8 cellular contexts compared by ENCODE assay signal in genomic region chr10:8049151-8049873, GRCh38. TPM values are rescaled to one million over a fixed set of nuclear protein-coding genes. Genes with fewer than 3 reads are reported as not detected.
DNase-seq lines count a peak whose midpoint lies in the region; ATAC-seq and TF ChIP-seq lines count a peak whose summit lies in the region.

No MANE protein-coding gene starts in this region.

- in situ Hi-C loops in GM13976 (cut with MboI; ENCODE audit: low sequenced_read_pairs, unreplicated experiment), result no loop called here

- H3K9me3 ChIP-seq in CD4-positive, alpha-beta memory T cell (ENCODE audit: control insufficient read depth in 1 of 2, low read length in 2 of 2), result no peaks in the 10 kb centered on the region

- H3K27ac ChIP-seq in CD4-positive, alpha-beta memory T cell (ENCODE audit: low read depth, low read length), result no peak overlapping the region
- H3K27ac ChIP-seq in coronary artery, result no peak overlapping the region

- peaks cover 0 to 10% (median 1%) of the 10 kb centered on the region in 8 donors for H3K9me3 Mint-ChIP-seq in CD4-positive, alpha-beta memory T cell
- no peaks in the 10 kb centered on the region for H3K9me3 Mint-ChIP-seq in nephron progenitor cell

- H3K27me3 ChIP-seq in CD4-positive, alpha-beta memory T cell (ENCODE audit: insufficient read depth, low read length), result peaks cover 79% of the 10 kb centered on the region

- POLR2A ChIA-PET in CD4-positive, alpha-beta memory T cell (lab: Charles Lee; ENCODE audit: partially characterized antibody), result interaction anchor here (0.7 to 4.5 kb wide), 9 partner anchors 8 to 1047 kb away, joined by 3 to 43 read pairs (median 4); no protein-coding TSS in a partner anchor

- peaks cover 32 to 81% (median 54%) of the 10 kb centered on the region in 4 donors for H3K4me1 Mint-ChIP-seq in CD4-positive, alpha-beta memory T cell
- peaks cover 69% of the 10 kb centered on the region for H3K4me1 Mint-ChIP-seq in nephron progenitor cell

- intact Hi-C loops in CD4-positive, alpha-beta memory T cell (cut with micrococcal nuclease), result no loop called here

- H3K27ac Mint-ChIP-seq in CD4-positive, alpha-beta memory T cell, result peak overlapping the region in 5 of 7 donors; percentile 22 to 90 (median 72)
- H3K27ac Mint-ChIP-seq in nephron progenitor cell, result no peak overlapping the region

- H3K4me3 Mint-ChIP-seq in CD4-positive, alpha-beta memory T cell, result peak overlapping the region; percentile 60 to 86 (median 77)
- H3K4me3 Mint-ChIP-seq in nephron progenitor cell, result peak overlapping the region; percentile 78

- peaks cover 59 to 63% of the 10 kb centered on the region in 2 donors for H3K27me3 Mint-ChIP-seq in CD4-positive, alpha-beta memory T cell
- H3K27me3 Mint-ChIP-seq in nephron progenitor cell (ENCODE audit: low read depth, poor library complexity), result peaks cover 97% of the 10 kb centered on the region

- peaks cover 0 to 18% of the 10 kb centered on the region in 2 donors for H3K36me3 Mint-ChIP-seq in CD4-positive, alpha-beta memory T cell
- H3K36me3 Mint-ChIP-seq in nephron progenitor cell (ENCODE audit: low read depth), result no peaks in the 10 kb centered on the region

- DNase-seq in CD4-positive, alpha-beta memory T cell, result peak in 2 of 5 donors; percentile 19 to 29
- DNase-seq in HuH-7.5 (ENCODE audit: low spot score) (peak; percentile 72), coronary artery (ENCODE audit: low spot score) (no peak), nephron progenitor cell (peak; percentile 58), GM13976 (ENCODE audit: low spot score) (no peak), AG08396 (ENCODE audit: low spot score) (no peak), NCI-H2029 treated with DMSO at 0.1 percent for 48 hours (lab: John Stamatoyannopoulos, UW) (no peak)

- CTCF ChIA-PET in CD4-positive, alpha-beta memory T cell (lab: Charles Lee; ENCODE audit: partially characterized antibody), result no interaction called here

- peak overlapping the region in 1 of 2 donors; percentile 46 for H3K4me3 ChIP-seq in CD4-positive, alpha-beta memory T cell (ENCODE audit: low read length in 2 of 2)
- H3K4me3 ChIP-seq in coronary artery, result peak overlapping the region; percentile 72

- peaks cover 87% of the 10 kb centered on the region for H3K4me1 ChIP-seq in CD4-positive, alpha-beta memory T cell (ENCODE audit: insufficient read depth, low read length)

- H3K36me3 ChIP-seq in CD4-positive, alpha-beta memory T cell (ENCODE audit: insufficient read depth, low read length), result no peaks in the 10 kb centered on the region

- TF ChIP-seq CTCF in coronary artery (IDR thresholded peaks at IDR 0.05), result no peak
- no peak for TF ChIP-seq CTCF in nephron progenitor cell (IDR thresholded peaks at IDR 0.05)
- TF ChIP-seq CTCF in GM13976 (IDR thresholded peaks at IDR 0.05; ENCODE audit: borderline replicate concordance, control extremely low read depth, extremely low read depth, insufficient read depth, missing control alignments), result no peak

- no peak for ATAC-seq in GM18861 (IDR thresholded peaks at IDR 0.05; ENCODE audit: unreplicated experiment)

RNA-seq across cellular contexts. Expression of gene GATA3, which starts 5.2 kb away (rescaled TPM):
- total RNA-seq in CD4-positive, alpha-beta memory T cell, result 10 to 100 TPM; 61.9 to 63.8 TPM
- polyA plus RNA-seq in CD4-positive, alpha-beta memory T cell, result 10 to 100 TPM; 64.8 to 79.7 TPM

Comparison
In these comparisons a context has a peak if more than half of its experiments do, and no peak if none do; other contexts are left out.
1. DNase-seq: peak in HuH-7.5 (single experiment) and nephron progenitor cell (single experiment); none in coronary artery (single experiment), GM13976 (single experiment), AG08396 (single experiment) and NCI-H2029 treated with DMSO at 0.1 percent for 48 hours (single experiment).